Comparison of ENCODE assay signal across 14 cellular contexts in the genomic region with DNA sequence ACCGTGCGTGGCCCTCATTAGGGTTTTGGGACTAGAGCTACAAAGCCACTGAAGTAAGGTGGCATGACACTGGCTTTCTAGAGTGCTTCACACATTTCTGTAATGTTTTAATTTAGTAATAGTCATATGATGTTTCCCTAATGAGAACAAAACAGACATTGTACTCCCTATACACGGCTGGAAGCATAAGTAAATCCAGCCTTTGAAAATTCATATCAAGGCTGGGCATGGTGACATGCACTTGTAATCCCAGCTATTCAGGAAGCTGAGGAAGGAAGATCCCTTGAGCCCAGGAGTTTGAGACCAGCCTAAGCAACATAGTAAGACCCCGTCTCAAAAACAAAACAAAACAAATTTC. TPM values are rescaled to one million over a fixed set of nuclear protein-coding genes. Genes with fewer than 3 reads are reported as not detected.
DNase-seq lines count a peak whose midpoint lies in the region; ATAC-seq and TF ChIP-seq lines count a peak whose summit lies in the region.
"Had no signal": no experiment of that assay in that cellular context is flagged by ENCODE, and none has a peak within 500 bp of the region (broad histone marks: within the 10 kb centered on the region; RNA-seq: fewer than 3 reads in every experiment).

No MANE protein-coding gene starts in this region.

- H3K9me3 Mint-ChIP-seq in CD8-positive, alpha-beta memory T cell = no peaks in the 10 kb centered on the region
- no peaks in the 10 kb centered on the region for H3K9me3 Mint-ChIP-seq in effector memory CD8-positive, alpha-beta T cell
- no peaks in the 10 kb centered on the region for H3K9me3 Mint-ChIP-seq in progenitor cell of endocrine pancreas (ENCODE audit: low read depth)
- H3K9me3 Mint-ChIP-seq: central memory CD8-positive, alpha-beta T cell had no signal

- no peak for TF ChIP-seq CTCF in progenitor cell of endocrine pancreas (IDR thresholded peaks at IDR 0.05; ENCODE audit: unreplicated experiment)

- no peaks in the 10 kb centered on the region for H3K27me3 Mint-ChIP-seq in CD8-positive, alpha-beta memory T cell
- no peaks in the 10 kb centered on the region for H3K27me3 Mint-ChIP-seq in T-helper 17 cell
- H3K27me3 Mint-ChIP-seq in effector memory CD8-positive, alpha-beta T cell = no peaks in the 10 kb centered on the region
- no peaks in the 10 kb centered on the region for H3K27me3 Mint-ChIP-seq in progenitor cell of endocrine pancreas
- H3K27me3 Mint-ChIP-seq: central memory CD8-positive, alpha-beta T cell had no signal

- H3K36me3 ChIP-seq in CD8-positive, alpha-beta memory T cell (ENCODE audit: insufficient read depth, low read length) = no peaks in the 10 kb centered on the region
- H3K36me3 ChIP-seq: upper lobe of left lung had no signal

- intact Hi-C loops in left colon (cut with DNase I, micrococcal nuclease) = no loop called here

- CTCF ChIA-PET in CD8-positive, alpha-beta memory T cell (lab: Charles Lee) = no interaction called here

- POLR2A ChIA-PET in CD8-positive, alpha-beta memory T cell (lab: Charles Lee) = no interaction called here

- no peaks in the 10 kb centered on the region for H3K9me3 ChIP-seq in CD8-positive, alpha-beta memory T cell (ENCODE audit: low read length)
- H3K9me3 ChIP-seq in T-helper 17 cell (ENCODE audit: control insufficient read depth, low read length, poor library complexity, severe bottlenecking) = no peaks in the 10 kb centered on the region
- H3K9me3 ChIP-seq: psoas muscle, upper lobe of left lung had no signal

- no peak overlapping the region for H3K27ac ChIP-seq in CD8-positive, alpha-beta memory T cell (ENCODE audit: low read depth, low read length)
- H3K27ac ChIP-seq: psoas muscle had no signal

- DNase-seq in CD8-positive, alpha-beta memory T cell = no peak
- DNase-seq in T-helper 17 cell = no peak
- no peak for DNase-seq in effector memory CD8-positive, alpha-beta T cell
- no peak for DNase-seq in progenitor cell of endocrine pancreas (ENCODE audit: low spot score, unreplicated experiment)
- no peak for DNase-seq in left colon
- DNase-seq: activated gamma-delta T cell treated with Interleukin-2 at 50 U/mL for 16 hours, COR-L47, kidney glomerular epithelial cell, psoas muscle, RPMI8226 had no signal

- H3K4me1 ChIP-seq in CD8-positive, alpha-beta memory T cell (ENCODE audit: insufficient read depth, low read length) = peaks cover 20% of the 10 kb centered on the region

- H3K36me3 Mint-ChIP-seq in CD8-positive, alpha-beta memory T cell = peaks cover 0 to 8% (median 0%) of the 10 kb centered on the region in 3 donors
- H3K36me3 Mint-ChIP-seq in T-helper 17 cell (ENCODE audit: low read depth) (no peaks in the 10 kb centered on the region), progenitor cell of endocrine pancreas (ENCODE audit: insufficient read depth) (peaks cover 1% of the 10 kb centered on the region)
- peaks cover 10% of the 10 kb centered on the region for H3K36me3 Mint-ChIP-seq in effector memory CD8-positive, alpha-beta T cell (ENCODE audit: insufficient read depth)

- no peak for ATAC-seq in T-helper 17 cell
- no peak for ATAC-seq in effector memory CD8-positive, alpha-beta T cell (replicated peaks)
- no peak for ATAC-seq in GM19035 (IDR thresholded peaks at IDR 0.05; ENCODE audit: unreplicated experiment)
- no peak for ATAC-seq in HG03521 (IDR thresholded peaks at IDR 0.05; ENCODE audit: unreplicated experiment)
- no peak for ATAC-seq in left colon
- ATAC-seq: psoas muscle had no signal

- H3K27ac Mint-ChIP-seq in CD8-positive, alpha-beta memory T cell = peak overlapping the region in 5 of 8 donors; percentile 8 to 77 (median 46)
- H3K27ac Mint-ChIP-seq in T-helper 17 cell (peak overlapping the region; percentile 54), progenitor cell of endocrine pancreas (peak overlapping the region; percentile 85)
- H3K27ac Mint-ChIP-seq in effector memory CD8-positive, alpha-beta T cell = peak overlapping the region; percentile 23 to 82

- peaks cover 48 to 70% (median 62%) of the 10 kb centered on the region in 3 donors for H3K4me1 Mint-ChIP-seq in CD8-positive, alpha-beta memory T cell
- peaks cover 33% of the 10 kb centered on the region for H3K4me1 Mint-ChIP-seq in T-helper 17 cell
- H3K4me1 Mint-ChIP-seq in effector memory CD8-positive, alpha-beta T cell (ENCODE audit: low read depth in 2 of 2) = peaks cover 34 to 44% of the 10 kb centered on the region in 2 donors
- H3K4me1 Mint-ChIP-seq in progenitor cell of endocrine pancreas (ENCODE audit: low read depth) = peaks cover 14% of the 10 kb centered on the region

- no peak overlapping the region for H3K4me3 ChIP-seq in CD8-positive, alpha-beta memory T cell (ENCODE audit: low read length)
- H3K4me3 ChIP-seq: psoas muscle, upper lobe of left lung had no signal

- peak overlapping the region in 1 of 7 donors; percentile 3 for H3K4me3 Mint-ChIP-seq in CD8-positive, alpha-beta memory T cell
- H3K4me3 Mint-ChIP-seq in T-helper 17 cell (no peak overlapping the region), progenitor cell of endocrine pancreas (ENCODE audit: low read depth) (no peak overlapping the region)
- H3K4me3 Mint-ChIP-seq in effector memory CD8-positive, alpha-beta T cell = no peak overlapping the region
- H3K4me3 Mint-ChIP-seq: central memory CD8-positive, alpha-beta T cell had no signal

- H3K27me3 ChIP-seq in CD8-positive, alpha-beta memory T cell (ENCODE audit: insufficient read depth, low read length, poor library complexity, severe bottlenecking) = no peaks in the 10 kb centered on the region
- H3K27me3 ChIP-seq: upper lobe of left lung had no signal

RNA-seq across cellular contexts. Expression of gene USP48, which starts 7.4 kb away (rescaled TPM):
- total RNA-seq in CD8-positive, alpha-beta memory T cell = 10 to 100 TPM; 60.6 to 61.5 TPM
- polyA plus RNA-seq in CD8-positive, alpha-beta memory T cell = 41.4 TPM
- total RNA-seq in T-helper 17 cell = 10 to 100 TPM; 84.3 to 93.3 TPM
- 77.3 and 84.9 TPM in 2 replicates for total RNA-seq in progenitor cell of endocrine pancreas
- 10 to 100 TPM; 44.6 to 48.6 TPM for total RNA-seq in left colon

RNA-seq across cellular contexts. Expression of gene LDLRAD2, which starts 36.5 kb away (rescaled TPM):
- total RNA-seq in CD8-positive, alpha-beta memory T cell = not detected
- not detected for polyA plus RNA-seq in CD8-positive, alpha-beta memory T cell
- total RNA-seq in T-helper 17 cell (not detected), progenitor cell of endocrine pancreas (0.55 and 0.77 TPM in 2 replicates), left colon (under 1 TPM; 0.09 to 0.39 TPM)
